In the genomic region with DNA sequence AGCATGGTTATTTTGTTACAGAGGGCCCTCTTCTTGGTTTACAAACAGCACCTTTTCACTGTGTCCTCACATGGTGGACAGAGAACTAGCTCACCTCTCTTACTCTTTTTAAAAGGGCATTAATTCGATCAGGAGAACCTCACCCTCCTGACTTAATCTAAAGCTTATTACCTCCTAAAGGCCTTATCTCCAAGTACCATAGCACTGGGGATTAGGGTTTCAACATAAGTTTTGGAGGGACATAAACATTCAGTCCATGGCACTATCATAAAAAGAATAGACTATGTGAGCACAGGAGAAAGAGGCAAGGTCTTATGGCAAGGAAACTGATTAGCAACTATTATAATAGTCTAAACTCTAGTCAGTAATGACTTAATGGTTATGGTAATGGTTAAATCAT, we compare ENCODE assay signal across 35 cellular contexts.
"Had no signal": no experiment of that assay in that cellular context is flagged by ENCODE, and none has a peak within 500 bp of the region (broad histone marks: within the 10 kb centered on the region; RNA-seq: fewer than 3 reads in every experiment).

No MANE protein-coding gene starts in this region.

- H3K4me1 Mint-ChIP-seq: activated CD4-positive, alpha-beta T cell treated with anti-CD3 and anti-CD28 coated beads, Interleukin-2, amount 10 ng/mL, durations not matched to agents 7 days and 5 days; activated naive CD4-positive, alpha-beta T cell treated with anti-CD3 and anti-CD28 coated beads, Interleukin-2, amount 50 U/mL, for 24 hours; activated naive CD8-positive, alpha-beta T cell treated with anti-CD3 and anti-CD28 coated beads, Interleukin-2, amount 10 ng/mL, durations not matched to agents 7 days and 5 days; central memory CD8-positive, alpha-beta T cell had no signal

- H3K27ac ChIP-seq: ascending aorta, cardiac muscle cell, colonic mucosa, PC-9, RWPE1, WERI-Rb-1 had no signal

- H3K9me3 ChIP-seq: ascending aorta, colonic mucosa had no signal

- DNase-seq: activated CD4-positive, alpha-beta T cell treated with anti-CD3 and anti-CD28 coated beads, Interleukin-2, amount 10 ng/mL, durations not matched to agents 7 days and 5 days; activated CD4-positive, alpha-beta T cell treated with anti-CD3 and anti-CD28 coated beads, Interleukin-2, amount 50 U/mL, for 48 hours; activated CD8-positive, alpha-beta T cell treated with anti-CD3 and anti-CD28 coated beads, Interleukin-2, amount 10 ng/mL, durations not matched to agents 7 days and 5 days; activated gamma-delta T cell; activated naive CD4-positive, alpha-beta T cell treated with Interleukin-2 at 50 U/mL for 16 hours; activated naive CD8-positive, alpha-beta T cell treated with anti-CD3 and anti-CD28 coated beads, Interleukin-2, amount 10 ng/mL, durations not matched to agents 7 days and 5 days; activated T-cell treated with anti-CD3 and anti-CD28 coated beads, Interleukin-2, amount 50 U/mL, for 24 hours; amygdala; colonic mucosa; NCI-H1105; NCI-H1417 treated with DMSO at 0.1 percent for 48 hours; NCI-H187 treated with DMSO at 0.1 percent for 48 hours; NCI-H2081; NCI-H2171 treated with DMSO at 0.1 percent for 48 hours; NCI-H2227 treated with DMSO at 0.1 percent for 48 hours; NCI-H446; NCI-H510A treated with DMSO at 0.1 percent for 48 hours; NCI-H526 treated with DMSO at 0.1 percent for 48 hours; NCI-H774; NK-92 treated with Interleukin-12 subunit alpha and Interleukin-12 subunit beta, amount 100 ng/mL, for 24 hours; PC-9; SIG-M5; SW 1271; WERI-Rb-1 had no signal

- H3K27me3 ChIP-seq: ascending aorta, cardiac muscle cell, colonic mucosa had no signal

- H3K4me1 ChIP-seq: ascending aorta, colonic mucosa had no signal

- H3K4me3 ChIP-seq: ascending aorta, cardiac muscle cell, colonic mucosa, PC-9 had no signal

- ATAC-seq: activated CD8-positive, alpha-beta T cell treated with anti-CD3 and anti-CD28 coated beads, Interleukin-2, amount 10 ng/mL, durations not matched to agents 7 days and 5 days; Right ventricle myocardium inferior; SK-N-SH treated with all-trans-retinoic acid at 6 μM for 48 hours had no signal

- H3K4me3 Mint-ChIP-seq: activated CD4-positive, alpha-beta T cell treated with anti-CD3 and anti-CD28 coated beads, Interleukin-2, amount 10 ng/mL, durations not matched to agents 7 days and 5 days; activated CD8-positive, alpha-beta T cell treated with anti-CD3 and anti-CD28 coated beads, Interleukin-2, amount 10 ng/mL, durations not matched to agents 7 days and 5 days; activated naive CD4-positive, alpha-beta T cell treated with anti-CD3 and anti-CD28 coated beads, Interleukin-2, amount 50 U/mL, for 24 hours; activated naive CD8-positive, alpha-beta T cell treated with anti-CD3 and anti-CD28 coated beads, Interleukin-2, amount 10 ng/mL, durations not matched to agents 7 days and 5 days; activated T-cell treated with anti-CD3 and anti-CD28 coated beads, Interleukin-2, amount 50 U/mL, for 24 hours; central memory CD8-positive, alpha-beta T cell; T-helper 2 cell treated with Interferon-gamma antibody and Interleukin-4, amounts not matched to agents 5 μg/mL and 100 μg/mL, for 36 hours had no signal

- H3K36me3 Mint-ChIP-seq: activated naive CD4-positive, alpha-beta T cell treated with anti-CD3 and anti-CD28 coated beads, Interleukin-2, amount 50 U/mL, for 24 hours; activated naive CD8-positive, alpha-beta T cell treated with anti-CD3 and anti-CD28 coated beads, Interleukin-2, amount 10 ng/mL, durations not matched to agents 7 days and 5 days had no signal

- H3K27ac Mint-ChIP-seq: activated CD4-positive, alpha-beta T cell treated with anti-CD3 and anti-CD28 coated beads, Interleukin-2, amount 10 ng/mL, durations not matched to agents 7 days and 5 days; activated CD8-positive, alpha-beta T cell treated with anti-CD3 and anti-CD28 coated beads, Interleukin-2, amount 10 ng/mL, durations not matched to agents 7 days and 5 days; activated naive CD4-positive, alpha-beta T cell treated with anti-CD3 and anti-CD28 coated beads, Interleukin-2, amount 50 U/mL, for 24 hours; activated naive CD8-positive, alpha-beta T cell treated with anti-CD3 and anti-CD28 coated beads, Interleukin-2, amount 10 ng/mL, durations not matched to agents 7 days and 5 days; activated T-cell treated with anti-CD3 and anti-CD28 coated beads, Interleukin-2, amount 50 U/mL, for 24 hours; activated T-helper 2 cell treated with anti-CD3 and anti-CD28 coated beads, Interferon-gamma antibody, Interleukin-2, Interleukin-4, amounts not matched to agents 10 μg/mL and 5 μg/mL and 100 μg/mL, durations not matched to agents 14 hours and 24 hours and 36 hours; T-helper 2 cell treated with Interferon-gamma antibody and Interleukin-4, amounts not matched to agents 5 μg/mL and 100 μg/mL, for 36 hours had no signal

- H2AFZ ChIP-seq: PC-9 had no signal

- H3K4me2 ChIP-seq: PC-9 had no signal

- FAIRE-seq: RCC 7860, TTC549 had no signal

- H3K36me3 ChIP-seq: ascending aorta, cardiac muscle cell, colonic mucosa, WERI-Rb-1 had no signal

- H3K27me3 Mint-ChIP-seq: activated CD4-positive, alpha-beta T cell treated with anti-CD3 and anti-CD28 coated beads, Interleukin-2, amount 10 ng/mL, durations not matched to agents 7 days and 5 days; activated naive CD4-positive, alpha-beta T cell treated with anti-CD3 and anti-CD28 coated beads, Interleukin-2, amount 50 U/mL, for 24 hours; activated naive CD8-positive, alpha-beta T cell treated with anti-CD3 and anti-CD28 coated beads, Interleukin-2, amount 10 ng/mL, durations not matched to agents 7 days and 5 days; activated T-cell treated with anti-CD3 and anti-CD28 coated beads, Interleukin-2, amount 50 U/mL, for 24 hours; central memory CD8-positive, alpha-beta T cell had no signal
